In genomic region chr2:44920751-44921150, GRCh38 we compare ENCODE assay signal across 2 cellular contexts.
TF ChIP-seq lines count a peak whose summit lies in the region.

No MANE protein-coding gene starts in this region.

TF ChIP-seq in A549, 52 proteins besides CTCF, POLR2A, EP300 and RAD21 (continued from another document):
- TF ChIP-seq, protein P1, sequence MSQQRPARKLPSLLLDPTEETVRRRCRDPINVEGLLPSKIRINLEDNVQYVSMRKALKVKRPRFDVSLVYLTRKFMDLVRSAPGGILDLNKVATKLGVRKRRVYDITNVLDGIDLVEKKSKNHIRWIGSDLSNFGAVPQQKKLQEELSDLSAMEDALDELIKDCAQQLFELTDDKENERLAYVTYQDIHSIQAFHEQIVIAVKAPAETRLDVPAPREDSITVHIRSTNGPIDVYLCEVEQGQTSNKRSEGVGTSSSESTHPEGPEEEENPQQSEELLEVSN (IDR thresholded peaks at IDR 0.05; ENCODE audit: borderline replicate concordance, low read depth) = no peak
- TF ChIP-seq KDM5A (IDR thresholded peaks at IDR 0.05) = no peak
- TF ChIP-seq EHMT2 (IDR thresholded peaks at IDR 0.05; ENCODE audit: low read depth) = no peak
- no peak for TF ChIP-seq CHD2 (IDR thresholded peaks at IDR 0.05; ENCODE audit: low read length, partially characterized antibody)
- TF ChIP-seq JUN (IDR thresholded peaks at IDR 0.05) = no peak
- TF ChIP-seq NFE2L2 (conservative IDR thresholded peaks at IDR 0.05; ENCODE audit: low read length) = no peak
- TF ChIP-seq JUNB (IDR thresholded peaks at IDR 0.05) = no peak

TF ChIP-seq in WTC11, 78 proteins besides CTCF, POLR2A, EP300 and RAD21 (continued from another document):
- no peak for TF ChIP-seq ZNF423 (CRISPR knock-in tag; IDR thresholded peaks at IDR 0.05)
